11 cellular contexts compared by ENCODE assay signal in genomic region chr3:110413807-110414748, GRCh38.
DNase-seq lines count a peak whose midpoint lies in the region; ATAC-seq and TF ChIP-seq lines count a peak whose summit lies in the region.
"Had no signal": no experiment of that assay in that cellular context is flagged by ENCODE, and none has a peak within 500 bp of the region (broad histone marks: within the 10 kb centered on the region; RNA-seq: fewer than 3 reads in every experiment).

No MANE protein-coding gene starts in this region.

- H3K79me2 ChIP-seq in ACC112 (ENCODE audit: control insufficient read depth, insufficient read depth, low read length, unreplicated experiment), result no peaks in the 10 kb centered on the region

- no peaks in the 10 kb centered on the region for H3K9me3 Mint-ChIP-seq in activated T-cell treated with anti-CD3 and anti-CD28 coated beads, Interleukin-2, amount 50 U/mL, for 4 hours
- H3K9me3 Mint-ChIP-seq: stimulated activated naive CD8-positive, alpha-beta T cell treated with anti-CD3 and anti-CD28 coated beads, Interleukin-15, Interleukin-2, amounts not matched to agents 100 ng/mL and 50 ng/mL, for 24 hours had no signal

- ATAC-seq in activated T-cell treated with anti-CD3 and anti-CD28 coated beads, Interleukin-2, amount 50 U/mL, for 4 hours, result no peak

- peaks cover 33% of the 10 kb centered on the region for H3K4me1 ChIP-seq in ACC112 (ENCODE audit: control insufficient read depth, insufficient read depth, low read length, unreplicated experiment)
- no peaks in the 10 kb centered on the region for H3K4me1 ChIP-seq in transverse colon

- no peak overlapping the region for H3K4me3 Mint-ChIP-seq in activated T-cell treated with anti-CD3 and anti-CD28 coated beads, Interleukin-2, amount 50 U/mL, for 4 hours
- H3K4me3 Mint-ChIP-seq: stimulated activated naive CD8-positive, alpha-beta T cell treated with anti-CD3 and anti-CD28 coated beads, Interleukin-15, Interleukin-2, amounts not matched to agents 100 ng/mL and 50 ng/mL, for 24 hours had no signal

- intact Hi-C loops in transverse colon (cut with DNase I; ENCODE audit: low total_unique reads), result no loop called here

- peak; percentile 79 for DNase-seq in dermis blood vessel endothelial cell
- DNase-seq in lung microvascular endothelial cell (ENCODE audit: low read depth in 2 of 2), result peak; percentile 89 to 91
- DNase-seq in activated CD4-positive, alpha-beta T cell treated with anti-CD3 and anti-CD28 coated beads for 4 hours, result no peak
- DNase-seq in retina, result no peak
- DNase-seq in activated T-cell treated with anti-CD3 and anti-CD28 coated beads, Interleukin-2, amount 50 U/mL, for 4 hours, result no peak
- no peak for DNase-seq in transverse colon
- DNase-seq: MV-4-11 had no signal

- no peaks in the 10 kb centered on the region for H3K36me3 ChIP-seq in ACC112 (ENCODE audit: insufficient read depth, low read length)
- no peaks in the 10 kb centered on the region for H3K36me3 ChIP-seq in transverse colon
- H3K36me3 ChIP-seq: BLaER1 treated with 17β-estradiol and CSF1 and Interleukin-3, amounts not matched to agents 10 nM and 100 nM had no signal

- TF ChIP-seq RAD21 in Ishikawa (IDR thresholded peaks at IDR 0.05; ENCODE audit: low read depth), result no peak

- H3K4me3 ChIP-seq in ACC112 (ENCODE audit: low read depth, low read length), result peak overlapping the region; percentile 35
- no peak overlapping the region for H3K4me3 ChIP-seq in transverse colon
- H3K4me3 ChIP-seq: BLaER1 treated with 17β-estradiol and CSF1 and Interleukin-3, amounts not matched to agents 10 nM and 100 nM had no signal

- H3K27me3 ChIP-seq in ACC112 (ENCODE audit: insufficient read depth, low read length) (no peaks in the 10 kb centered on the region), transverse colon (no peaks in the 10 kb centered on the region)
- H3K27me3 ChIP-seq: BLaER1 treated with 17β-estradiol and CSF1 and Interleukin-3, amounts not matched to agents 10 nM and 100 nM had no signal

- H3K4me1 Mint-ChIP-seq in activated T-cell treated with anti-CD3 and anti-CD28 coated beads, Interleukin-2, amount 50 U/mL, for 4 hours (ENCODE audit: low read depth), result no peaks in the 10 kb centered on the region

- no peak for TF ChIP-seq EP300 in Ishikawa (IDR thresholded peaks at IDR 0.05; ENCODE audit: borderline replicate concordance)
- no peak for TF ChIP-seq EP300 in transverse colon (IDR thresholded peaks at IDR 0.05; ENCODE audit: low read depth)

- TF ChIP-seq CTCF in transverse colon (IDR thresholded peaks at IDR 0.05), result no peak

- WGBS in transverse colon (ENCODE audit: low coverage in 1 of 2), 2 donors, result 55 to 60% methylated on average over 4 of the region's 4 CpGs

- H3K27me3 Mint-ChIP-seq in activated T-cell treated with anti-CD3 and anti-CD28 coated beads, Interleukin-2, amount 50 U/mL, for 4 hours (ENCODE audit: low read depth), result no peaks in the 10 kb centered on the region
- H3K27me3 Mint-ChIP-seq: stimulated activated naive CD8-positive, alpha-beta T cell treated with anti-CD3 and anti-CD28 coated beads, Interleukin-15, Interleukin-2, amounts not matched to agents 100 ng/mL and 50 ng/mL, for 24 hours had no signal

- in situ Hi-C loops in transverse colon (cut with MboI; ENCODE audit: low pct_ligation_motif_present in 1 of 4, low pct_unique_long_range_greater_than_20kb in 1 of 4, low sequenced_read_pairs in 3 of 4), result no loop called here

- no peak for TF ChIP-seq POLR2A in transverse colon (IDR thresholded peaks at IDR 0.05)

- H3K9me3 ChIP-seq in transverse colon, result no peaks in the 10 kb centered on the region
- H3K9me3 ChIP-seq: BLaER1 treated with 17β-estradiol and CSF1 and Interleukin-3, amounts not matched to agents 10 nM and 100 nM had no signal

- H3K27ac ChIP-seq in ACC112 (ENCODE audit: low read depth, low read length), result peak overlapping the region; percentile 99
- no peak overlapping the region for H3K27ac ChIP-seq in transverse colon
- H3K27ac ChIP-seq: BLaER1 treated with 17β-estradiol and CSF1 and Interleukin-3, amounts not matched to agents 10 nM and 100 nM had no signal

- peak overlapping the region; percentile 71 for H2AFZ ChIP-seq in ACC112 (ENCODE audit: low read length, unreplicated experiment)

- H3K36me3 Mint-ChIP-seq in activated T-cell treated with anti-CD3 and anti-CD28 coated beads, Interleukin-2, amount 50 U/mL, for 4 hours (ENCODE audit: insufficient read depth), result no peaks in the 10 kb centered on the region

TF ChIP-seq in Ishikawa, 13 proteins besides CTCF, POLR2A, EP300 and RAD21:
- TF ChIP-seq TEAD4 (IDR thresholded peaks at IDR 0.05), result 0 out of 2 replicates have a peak, but pooled peaks have one; percentile 9
- TF ChIP-seq CEBPB (IDR thresholded peaks at IDR 0.05), result no peak

Comparison
In these comparisons a context has a peak if more than half of its experiments do, and no peak if none do; other contexts are left out.
1. DNase-seq: peak in dermis blood vessel endothelial cell (single experiment) and lung microvascular endothelial cell (2 of 2); none in activated CD4-positive, alpha-beta T cell treated with anti-CD3 and anti-CD28 coated beads for 4 hours (0 of 2), retina (single experiment), activated T-cell treated with anti-CD3 and anti-CD28 coated beads, Interleukin-2, amount 50 U/mL, for 4 hours (single experiment) and transverse colon (single experiment).